ENCODE assay signal across 20 cellular contexts in genomic region chr7:70951271-70951962, GRCh38.
DNase-seq lines count a peak whose midpoint lies in the region; ATAC-seq and TF ChIP-seq lines count a peak whose summit lies in the region.
"Had no signal": no experiment of that assay in that cellular context is flagged by ENCODE, and none has a peak within 500 bp of the region (broad histone marks: within the 10 kb centered on the region; RNA-seq: fewer than 3 reads in every experiment).

No MANE protein-coding gene starts in this region.

- no peak overlapping the region for H3K4ac ChIP-seq in H9 (ENCODE audit: low read depth, low read length)

- H3K4me2 ChIP-seq in H9 (ENCODE audit: insufficient read depth, insufficient read length, low read length): no peak overlapping the region

- H2BK12ac ChIP-seq in H9 (ENCODE audit: insufficient read length, low read depth, low read length): no peak overlapping the region

- H2AFZ ChIP-seq in H9 (ENCODE audit: low read length): no peak overlapping the region

- no peaks in the 10 kb centered on the region for H3K9me3 ChIP-seq in H9 (ENCODE audit: control insufficient read depth, low read depth, low read length)
- H3K9me3 ChIP-seq: BE2C had no signal

- H3K4me1 Mint-ChIP-seq in H9: peaks cover 23 to 24% of the 10 kb centered on the region in 2 experiments
- no peaks in the 10 kb centered on the region for H3K4me1 Mint-ChIP-seq in osteocyte (ENCODE audit: unreplicated experiment)
- H3K4me1 Mint-ChIP-seq: CD4-positive, CD25-positive, alpha-beta regulatory T cell; CD8-positive, alpha-beta memory T cell had no signal

- TF ChIP-seq CTCF in H9 (conservative IDR thresholded peaks at IDR 0.05) (peak; percentile 34; the same call in 1 of the 3 replicates), coronary artery (IDR thresholded peaks at IDR 0.05) (no peak), osteocyte (IDR thresholded peaks at IDR 0.05) (no peak), GM20000 (IDR thresholded peaks at IDR 0.05; ENCODE audit: extremely low read depth, missing control alignments) (no peak)

- H3K79me1 ChIP-seq in H9 (ENCODE audit: insufficient read depth, low read depth, low read length, poor library complexity, severe bottlenecking): no peaks in the 10 kb centered on the region

- H4K5ac ChIP-seq in H9 (ENCODE audit: insufficient read length, low read depth, low read length): no peak overlapping the region

- no peak overlapping the region for H3K23ac ChIP-seq in H9 (ENCODE audit: insufficient read length, low read depth, low read length)

- H4K20me1 ChIP-seq in H9 (ENCODE audit: control insufficient read depth, insufficient read depth, insufficient read length): no peaks in the 10 kb centered on the region

- no peak overlapping the region for H3K9ac ChIP-seq in H9 (ENCODE audit: extremely low read depth, insufficient read length, low read length)

- no peak overlapping the region for H3K14ac ChIP-seq in H9 (ENCODE audit: insufficient read depth, low read length)

- H4K8ac ChIP-seq in H9 (replicated peaks; ENCODE audit: insufficient read length, low read depth, low read length): no peak overlapping the region

- H3K23me2 ChIP-seq in H9 (ENCODE audit: insufficient read length, low read depth, low read length, poor library complexity, severe bottlenecking): no peaks in the 10 kb centered on the region

- peak; percentile 32 for DNase-seq in H9
- peak; percentile 24 for DNase-seq in coronary artery (ENCODE audit: low spot score)
- peak; percentile 47 for DNase-seq in iPS-NIHi7 (ENCODE audit: extremely low spot score)
- DNase-seq in osteocyte (ENCODE audit: extremely low spot score, unreplicated experiment): peak; percentile 25
- DNase-seq in ureter (ENCODE audit: low spot score): no peak
- no peak for DNase-seq in NCI-H2171 (lab: John Stamatoyannopoulos, UW)
- DNase-seq in GM20000 (ENCODE audit: low spot score): no peak
- DNase-seq: ACHN; BE2C; C1 segment of cervical spinal cord; CD4-positive, CD25-positive, alpha-beta regulatory T cell; CD8-positive, alpha-beta memory T cell; COR-L47; DMS 273 treated with DMSO at 0.1 percent for 48 hours; GDM1; HCEC 1CT; KBM-7 had no signal

- no peak for ATAC-seq in HG03520 (IDR thresholded peaks at IDR 0.05; ENCODE audit: unreplicated experiment)
- ATAC-seq: HepG2 had no signal

- no peak overlapping the region for H3K56ac ChIP-seq in H9 (ENCODE audit: insufficient read length, low read depth, low read length)

- H3K4me3 Mint-ChIP-seq in H9 (no peak overlapping the region), osteocyte (ENCODE audit: unreplicated experiment) (no peak overlapping the region)
- H3K4me3 Mint-ChIP-seq: CD4-positive, CD25-positive, alpha-beta regulatory T cell; CD8-positive, alpha-beta memory T cell; IgD-negative memory B cell had no signal

- no peak overlapping the region for H2AK5ac ChIP-seq in H9 (ENCODE audit: insufficient read length, low read length)

- H3K18ac ChIP-seq in H9 (ENCODE audit: insufficient read length, low read depth, low read length): no peak overlapping the region

- H2BK120ac ChIP-seq in H9 (ENCODE audit: low read depth, low read length, poor library complexity, severe bottlenecking): no peak overlapping the region

- no peaks in the 10 kb centered on the region for H3K79me2 ChIP-seq in H9 (ENCODE audit: insufficient read depth, low read length)

- H2BK20ac ChIP-seq in H9 (ENCODE audit: low read depth, low read length, poor library complexity, severe bottlenecking): no peak overlapping the region

- H3T11ph ChIP-seq in H9 (ENCODE audit: low read length): no peak overlapping the region

- H3K27me3 Mint-ChIP-seq in H9 (ENCODE audit: low read depth): peaks cover 3% of the 10 kb centered on the region; the same call in 1 of the 2 replicates
- H3K27me3 Mint-ChIP-seq in osteocyte (ENCODE audit: unreplicated experiment): no peaks in the 10 kb centered on the region
- H3K27me3 Mint-ChIP-seq: CD4-positive, CD25-positive, alpha-beta regulatory T cell; CD8-positive, alpha-beta memory T cell; IgD-negative memory B cell had no signal

- H3K9me3 Mint-ChIP-seq in H9 (peaks cover 12 to 14% of the 10 kb centered on the region in 2 experiments), osteocyte (ENCODE audit: unreplicated experiment) (peaks cover 38% of the 10 kb centered on the region)

- H4K91ac ChIP-seq in H9 (ENCODE audit: insufficient read length, low read depth, low read length): no peak overlapping the region

- H3K27ac Mint-ChIP-seq in H9 (no peak overlapping the region), osteocyte (ENCODE audit: unreplicated experiment) (no peak overlapping the region)
- H3K27ac Mint-ChIP-seq: CD4-positive, CD25-positive, alpha-beta regulatory T cell; CD8-positive, alpha-beta memory T cell; IgD-negative memory B cell had no signal

- H3K27ac ChIP-seq in H9 (ENCODE audit: insufficient read length, low read depth, low read length): no peak overlapping the region
- H3K27ac ChIP-seq in coronary artery: no peak overlapping the region

- no peak overlapping the region for H2BK15ac ChIP-seq in H9 (ENCODE audit: low read depth, low read length)

- no peaks in the 10 kb centered on the region; the same call in 1 of the 2 replicates for H3K27me3 ChIP-seq in H9 (ENCODE audit: insufficient read depth, low read length)
- H3K27me3 ChIP-seq: BE2C had no signal

- WGBS in H9 (ENCODE audit: extremely low coverage, insufficient read length, low lambda C conversion rate): no CpG with 5 or more reads among the region's 8 CpGs

- no peak overlapping the region for H3K4me3 ChIP-seq in coronary artery

- H3K4me1 ChIP-seq in H9 (ENCODE audit: insufficient read depth, low read length): peaks cover 3% of the 10 kb centered on the region; the same call in 1 of the 2 replicates
- H3K4me1 ChIP-seq: BE2C had no signal

- no peak overlapping the region for H2BK5ac ChIP-seq in H9 (ENCODE audit: insufficient read length, low read length)

- peaks cover 13 to 15% (median 13%) of the 10 kb centered on the region in 3 experiments for H3K36me3 Mint-ChIP-seq in H9 (ENCODE audit: insufficient read depth in 1 of 3, low read depth in 3 of 3)
- no peaks in the 10 kb centered on the region for H3K36me3 Mint-ChIP-seq in osteocyte (ENCODE audit: unreplicated experiment)
- H3K36me3 Mint-ChIP-seq: CD8-positive, alpha-beta memory T cell had no signal

Comparison
In these comparisons a context has a peak if more than half of its experiments do, and no peak if none do; other contexts are left out.
1. DNase-seq: peak in H9 (single experiment), coronary artery (single experiment), iPS-NIHi7 (single experiment) and osteocyte (single experiment); none in ureter (single experiment), NCI-H2171 (single experiment) and GM20000 (single experiment).